ENCODE assay signal across 7 cellular contexts in genomic region chr1:115976900-115977480, GRCh38. TPM values are rescaled to one million over a fixed set of nuclear protein-coding genes. Genes with fewer than 3 reads are reported as not detected.
DNase-seq lines count a peak whose midpoint lies in the region; ATAC-seq and TF ChIP-seq lines count a peak whose summit lies in the region.

No MANE protein-coding gene starts in this region.

- H3K36me3 Mint-ChIP-seq in T-helper 17 cell (ENCODE audit: low read depth) = no peaks in the 10 kb centered on the region

- H3K23ac ChIP-seq in trophoblast cell (ENCODE audit: low read length) = no peak overlapping the region

- CTCF ChIA-PET in HEK293 (lab: Yijun Ruan, JAX) = interaction anchor here (1.0 to 1.2 kb wide), 3 partner anchors 42 to 170 kb away, joined by 3 to 4 read pairs (median 4); no protein-coding TSS in a partner anchor

- peak overlapping the region; percentile 94 for H2AFZ ChIP-seq in trophoblast cell (ENCODE audit: insufficient read depth, low read length, poor library complexity)

- peak overlapping the region; percentile 88 for H4K12ac ChIP-seq in trophoblast cell (ENCODE audit: low read depth, low read length)

- H3K4me3 ChIP-seq in HEK293 (ENCODE audit: low read depth, low read length) (peak overlapping the region; percentile 67), fibroblast of the aortic adventitia (ENCODE audit: low read depth, low read length) (peak overlapping the region; percentile 69), trophoblast cell (ENCODE audit: low read depth, low read length) (peak overlapping the region; percentile 80)

- H3K36me3 ChIP-seq in HEK293 (ENCODE audit: control insufficient read depth in 2 of 2, insufficient read depth in 1 of 2, low read length in 2 of 2) = no peaks in the 10 kb centered on the region
- H3K36me3 ChIP-seq in trophoblast cell (ENCODE audit: control insufficient read depth in 1 of 2, insufficient read depth in 2 of 2, low read length in 2 of 2) = no peaks in the 10 kb centered on the region

- no peaks in the 10 kb centered on the region for H3K4me1 ChIP-seq in HEK293 (ENCODE audit: control insufficient read depth, insufficient read depth, low read length)
- peaks cover 5 to 8% of the 10 kb centered on the region in 2 experiments for H3K4me1 ChIP-seq in trophoblast cell (ENCODE audit: control insufficient read depth in 1 of 2, insufficient read depth in 2 of 2, low read length in 2 of 2)

- H3K4me3 Mint-ChIP-seq in T-helper 17 cell = peak overlapping the region; percentile 93

- peaks cover 8% of the 10 kb centered on the region for H3K79me1 ChIP-seq in trophoblast cell (ENCODE audit: low read length)

- peak overlapping the region; percentile 74 for H2BK120ac ChIP-seq in trophoblast cell (ENCODE audit: insufficient read depth, low read length, poor library complexity)

- H2BK5ac ChIP-seq in trophoblast cell (ENCODE audit: low read depth, low read length, poor library complexity) = no peak overlapping the region

- peak overlapping the region; percentile 65 for H3K14ac ChIP-seq in trophoblast cell (ENCODE audit: low read length)

- no peak overlapping the region for H3K9ac ChIP-seq in trophoblast cell (ENCODE audit: low read length)

- POLR2A ChIA-PET in HEK293 (lab: Yijun Ruan, JAX) = interaction anchor here (0.6 to 1.0 kb wide), 2 partner anchors 15 to 86 kb away, joined by 3 read pairs; no protein-coding TSS in a partner anchor

- TF ChIP-seq CTCF in HEK293 (tag by site-specific recombination; IDR thresholded peaks at IDR 0.05) (no peak), fibroblast of the aortic adventitia (IDR thresholded peaks at IDR 0.05; ENCODE audit: insufficient read depth, low read length) (no peak), GM13976 (IDR thresholded peaks at IDR 0.05; ENCODE audit: borderline replicate concordance, control extremely low read depth, extremely low read depth, insufficient read depth, missing control alignments) (no peak)

- DNase-seq in T-helper 17 cell (no peak), fibroblast of the aortic adventitia (ENCODE audit: low read depth) (peak; percentile 2), trophoblast cell (peak in 1 of 2 donors; percentile 4), GM13976 (ENCODE audit: low spot score) (no peak), NCI-H774 (lab: John Stamatoyannopoulos, UW) (no peak)

- H3K27ac ChIP-seq in HEK293 (ENCODE audit: extremely low read depth, low read depth, low read length) (peak overlapping the region; percentile 45; the same call in 1 of the 2 replicates), trophoblast cell (ENCODE audit: low read depth, low read length) (no peak overlapping the region)

- WGBS in trophoblast cell (ENCODE audit: extremely low coverage, insufficient coverage, insufficient read length) = no CpG with 5 or more reads among the region's 18 CpGs

- H3K4me2 ChIP-seq in trophoblast cell (ENCODE audit: low read length) = peak overlapping the region; percentile 70

- H3K9me3 ChIP-seq in HEK293 (ENCODE audit: control insufficient read depth, insufficient read depth, low read depth, low read length) = no peaks in the 10 kb centered on the region
- no peaks in the 10 kb centered on the region for H3K9me3 ChIP-seq in T-helper 17 cell (ENCODE audit: control insufficient read depth, low read length, poor library complexity, severe bottlenecking)
- no peaks in the 10 kb centered on the region for H3K9me3 ChIP-seq in trophoblast cell (ENCODE audit: insufficient read depth, low read depth, low read length)

- H3K27ac Mint-ChIP-seq in T-helper 17 cell = peak overlapping the region; percentile 70

- peak overlapping the region; percentile 46 for H3K18ac ChIP-seq in trophoblast cell (ENCODE audit: low read length)

- no peak overlapping the region for H3K4ac ChIP-seq in trophoblast cell (ENCODE audit: low read depth, low read length)

- peaks cover 13% of the 10 kb centered on the region for H3K4me1 Mint-ChIP-seq in T-helper 17 cell

- ATAC-seq in T-helper 17 cell (no peak), HG02973 (IDR thresholded peaks at IDR 0.05; ENCODE audit: unreplicated experiment) (no peak)

- no peak overlapping the region for H2BK12ac ChIP-seq in trophoblast cell (ENCODE audit: low read length)

- in situ Hi-C loops in GM13976 (cut with MboI; ENCODE audit: low sequenced_read_pairs, unreplicated experiment) = loop anchor here (25.0 kb wide), 1 partner anchor 165 kb away; no protein-coding TSS in a partner anchor

- H4K8ac ChIP-seq in trophoblast cell (ENCODE audit: low read depth, low read length) = peak overlapping the region; percentile 85

- H2AK5ac ChIP-seq in trophoblast cell (ENCODE audit: low read length) = no peak overlapping the region

- H4K91ac ChIP-seq in trophoblast cell (ENCODE audit: low read depth, low read length) = peak overlapping the region; percentile 70

- no peaks in the 10 kb centered on the region for H3K27me3 ChIP-seq in trophoblast cell (ENCODE audit: insufficient read depth, low read length)

- peaks cover 3% of the 10 kb centered on the region for H3K79me2 ChIP-seq in trophoblast cell (ENCODE audit: control insufficient read depth, insufficient read depth, low read length, poor library complexity)

- H3K27me3 Mint-ChIP-seq in T-helper 17 cell = peaks cover 9% of the 10 kb centered on the region

TF ChIP-seq in HEK293, 187 proteins besides CTCF, POLR2A, EP300 and RAD21 (continues in another document):
- TF ChIP-seq ZNF561 (tag by site-specific recombination; IDR thresholded peaks at IDR 0.05; ENCODE audit: borderline replicate concordance) (0 out of 2 replicates have a peak, but pooled peaks have one; percentile 40), TRIM28 (IDR thresholded peaks at IDR 0.05; ENCODE audit: borderline replicate concordance, low read length) (0 out of 2 replicates have a peak, but pooled peaks have one; percentile 11), ZNF549 (tag by site-specific recombination; IDR thresholded peaks at IDR 0.05) (no peak), SALL2 (tag by site-specific recombination; IDR thresholded peaks at IDR 0.05; ENCODE audit: borderline replicate concordance) (no peak), ZNF335 (tag by site-specific recombination; conservative IDR thresholded peaks at IDR 0.05) (peak; percentile 18; the same call in 1 of the 2 replicates), ZSCAN30 (tag by site-specific recombination; IDR thresholded peaks at IDR 0.05) (no peak), OSR2 (tag by site-specific recombination; IDR thresholded peaks at IDR 0.05) (no peak), KLF1 (tag by site-specific recombination; IDR thresholded peaks at IDR 0.05) (0 out of 2 replicates have a peak, but pooled peaks have one; percentile 1), ZSCAN4 (tag by site-specific recombination; IDR thresholded peaks at IDR 0.05) (no peak), ZNF747 (tag by site-specific recombination; IDR thresholded peaks at IDR 0.05) (no peak), ZBTB6 (tag by site-specific recombination; IDR thresholded peaks at IDR 0.05) (no peak), PRDM6 (tag by site-specific recombination; IDR thresholded peaks at IDR 0.05) (no peak), ZNF174 (tag by site-specific recombination; IDR thresholded peaks at IDR 0.05) (no peak), ZBTB20 (tag by site-specific recombination; IDR thresholded peaks at IDR 0.05) (peak; percentile 42; the same call in 1 of the 2 replicates), OVOL3 (tag by site-specific recombination; IDR thresholded peaks at IDR 0.05) (no peak), KLF16 (tag by site-specific recombination; IDR thresholded peaks at IDR 0.05) (no peak), IKZF3 (tag by site-specific recombination; IDR thresholded peaks at IDR 0.05) (no peak)

RNA-seq across cellular contexts. Expression of gene SLC22A15, which starts 0.7 kb away (rescaled TPM):
- total RNA-seq in T-helper 17 cell = 1 to 10 TPM in 1 of 2 donors, under 1 TPM in 1; 0.68 to 2.3 TPM
- total RNA-seq in fibroblast of the aortic adventitia (ENCODE audit: low replicate concordance) = 4.2 and 7.2 TPM in 2 replicates
- 1.9 and 2.0 TPM in 2 replicates for polyA plus RNA-seq in trophoblast cell (2013)
